In the genomic region with DNA sequence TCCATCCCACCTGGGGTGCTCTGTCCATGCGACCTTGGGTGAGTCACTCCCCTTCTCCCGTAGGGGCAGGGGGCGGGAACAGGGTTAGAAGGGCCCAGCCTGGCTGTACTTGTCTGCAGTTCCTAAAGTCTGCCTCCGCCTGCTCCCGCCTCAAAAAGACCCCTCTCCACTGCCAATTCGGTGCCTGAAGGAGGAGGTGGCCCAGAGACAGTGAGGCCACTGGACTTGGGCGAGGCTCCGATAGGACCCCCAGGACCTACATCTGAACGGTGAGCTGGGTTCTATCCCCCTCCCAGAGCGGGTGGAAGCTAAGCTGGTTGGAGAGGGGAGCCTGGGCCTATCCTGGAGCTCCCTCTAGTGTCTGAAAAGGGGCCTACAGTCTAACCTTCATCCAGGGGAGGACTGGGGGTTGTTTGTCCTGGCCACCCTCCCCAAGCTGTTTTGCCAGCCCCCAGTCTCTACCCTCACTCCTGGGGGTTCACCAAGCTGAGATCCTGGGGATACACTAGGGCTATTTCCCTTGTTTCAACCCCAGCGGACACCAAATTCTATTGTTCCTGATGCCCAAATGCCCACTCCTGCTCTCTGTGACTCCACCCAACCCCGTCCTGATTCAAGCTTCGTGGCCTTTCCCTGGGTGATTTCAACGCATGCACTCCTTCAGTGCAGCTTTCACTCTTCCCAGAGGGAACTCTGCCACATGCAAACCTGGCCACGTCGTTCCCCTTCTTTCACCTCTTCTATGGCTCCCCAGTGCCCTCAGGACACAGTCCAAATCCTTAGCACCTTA, we compare ENCODE assay signal across 1 cellular context.
TF ChIP-seq lines count a peak whose summit lies in the region.

No MANE protein-coding gene starts in this region.

TF ChIP-seq in IMR-90, 13 proteins besides CTCF, POLR2A, EP300 and RAD21:
- TF ChIP-seq CEBPB (IDR thresholded peaks at IDR 0.05; ENCODE audit: low read depth, low read length) (no peak), RFX5 (IDR thresholded peaks at IDR 0.05; ENCODE audit: low read depth, low read length) (no peak), BHLHE40 (IDR thresholded peaks at IDR 0.05; ENCODE audit: low read depth, low read length) (no peak), MAFK (IDR thresholded peaks at IDR 0.05; ENCODE audit: low read depth, low read length) (no peak), SMC3 (IDR thresholded peaks at IDR 0.05; ENCODE audit: low read depth, low read length) (peak; percentile 86), NFE2L2 (IDR thresholded peaks at IDR 0.05; ENCODE audit: low read depth, low read length) (no peak), FOS (IDR thresholded peaks at IDR 0.05; ENCODE audit: low read depth, low read length) (no peak)
TF ChIP-seq in IMR-90: peak in this region for 1.
